ENCODE assay signal across 11 cellular contexts in genomic region chr2:173785813-173786212, GRCh38.
"Had no signal": no experiment of that assay in that cellular context is flagged by ENCODE, and none has a peak within 500 bp of the region (broad histone marks: within the 10 kb centered on the region; RNA-seq: fewer than 3 reads in every experiment).

No MANE protein-coding gene starts in this region.

- ATAC-seq: GM23338, HCT116 had no signal

- H3K9ac ChIP-seq: GM23248 had no signal

- H2AFZ ChIP-seq: GM23248, GM23338 had no signal

- H3K9me3 ChIP-seq: HAP-1 had no signal

- H3K36me3 ChIP-seq: HAP-1 had no signal

- H3K4me3 ChIP-seq: GM23248, GM23338, HAP-1 had no signal

- H3K4me2 ChIP-seq: GM23338 had no signal

- H3K27ac ChIP-seq: GM23248 had no signal

- FAIRE-seq: H1, H54 had no signal

- DNase-seq: GM23248, GOT3, H7, H9, HCEC 1CT, HFFc6 had no signal
